Comparison of ENCODE assay signal across 22 cellular contexts in genomic region chr3:123088360-123088759, GRCh38.
"Had no signal": no experiment of that assay in that cellular context is flagged by ENCODE, and none has a peak within 500 bp of the region (broad histone marks: within the 10 kb centered on the region; RNA-seq: fewer than 3 reads in every experiment).

No MANE protein-coding gene starts in this region.

- H3K4me1 ChIP-seq: foreskin keratinocyte had no signal

- DNase-seq: activated CD4-positive, alpha-beta T cell treated with anti-CD3 and anti-CD28 coated beads, Interleukin-2, amount 10 ng/mL, durations not matched to agents 7 days and 5 days; activated CD4-positive, CD25-positive, alpha-beta regulatory T cell; activated CD8-positive, alpha-beta memory T cell treated with anti-CD3 and anti-CD28 coated beads for 24 hours; activated naive CD4-positive, alpha-beta T cell treated with Interleukin-2 at 50 U/mL for 16 hours; anterior cingulate cortex; brain microvascular endothelial cell; cortex of kidney; effector CD4-positive, alpha-beta T cell; esophagus squamous epithelium; foreskin keratinocyte; heart left ventricle; immature natural killer cell; left cardiac atrium; lower lobe of right lung; naive thymus-derived CD4-positive, alpha-beta T cell; stimulated activated CD4-positive, alpha-beta T cell treated with anti-CD3 and anti-CD28 coated beads, Interleukin-1b, Interleukin-23, amount 100 ng/mL, for 48 hours; stomach had no signal

- H3K4me3 ChIP-seq: esophagus squamous epithelium, heart left ventricle, lower lobe of right lung, stomach, thoracic aorta had no signal

- H3K4me3 Mint-ChIP-seq: activated CD4-positive, alpha-beta T cell treated with anti-CD3 and anti-CD28 coated beads, Interleukin-2, amount 10 ng/mL, durations not matched to agents 7 days and 5 days; activated T-helper 1 cell treated with anti-CD3 and anti-CD28 coated beads, Interleukin-12 subunit alpha, Interleukin-12 subunit beta, Interleukin-2, Interleukin-4 antibody, amounts not matched to agents 30 ng/mL and 10 ng/mL and 1 ng/mL, durations not matched to agents 14 hours and 24 hours and 36 hours; central memory CD8-positive, alpha-beta T cell; immature natural killer cell; naive thymus-derived CD4-positive, alpha-beta T cell had no signal

- H3K9me3 ChIP-seq: esophagus squamous epithelium, heart left ventricle, lower lobe of right lung, neutrophil, stomach, thoracic aorta had no signal

- H3K36me3 Mint-ChIP-seq: immature natural killer cell had no signal

- H3K36me3 ChIP-seq: neutrophil, thoracic aorta had no signal

- H3K9ac ChIP-seq: parathyroid adenoma had no signal

- H3K27ac ChIP-seq: brain microvascular endothelial cell, foreskin keratinocyte, lower lobe of right lung, neutrophil had no signal

- H3K9me3 Mint-ChIP-seq: activated CD4-positive, alpha-beta T cell treated with anti-CD3 and anti-CD28 coated beads, Interleukin-2, amount 10 ng/mL, durations not matched to agents 7 days and 5 days; activated T-helper 1 cell treated with anti-CD3 and anti-CD28 coated beads, Interleukin-12 subunit alpha, Interleukin-12 subunit beta, Interleukin-2, Interleukin-4 antibody, amounts not matched to agents 30 ng/mL and 10 ng/mL and 1 ng/mL, durations not matched to agents 14 hours and 24 hours and 36 hours; central memory CD8-positive, alpha-beta T cell; immature natural killer cell; naive thymus-derived CD4-positive, alpha-beta T cell had no signal

- H3K27me3 Mint-ChIP-seq: activated CD4-positive, alpha-beta T cell treated with anti-CD3 and anti-CD28 coated beads, Interleukin-2, amount 10 ng/mL, durations not matched to agents 7 days and 5 days; central memory CD8-positive, alpha-beta T cell; naive thymus-derived CD4-positive, alpha-beta T cell had no signal

- H2AFZ ChIP-seq: parathyroid adenoma had no signal

- H3K27ac Mint-ChIP-seq: activated T-helper 1 cell treated with anti-CD3 and anti-CD28 coated beads, Interleukin-12 subunit alpha, Interleukin-12 subunit beta, Interleukin-2, Interleukin-4 antibody, amounts not matched to agents 30 ng/mL and 10 ng/mL and 1 ng/mL, durations not matched to agents 14 hours and 24 hours and 36 hours; immature natural killer cell had no signal

- H3K27me3 ChIP-seq: brain microvascular endothelial cell, esophagus squamous epithelium, foreskin keratinocyte, heart left ventricle, neutrophil, stomach had no signal
